ENCODE assay signal across 29 cellular contexts in genomic region chr9:92656537-92656925, GRCh38.
"Had no signal": no experiment of that assay in that cellular context is flagged by ENCODE, and none has a peak within 500 bp of the region (broad histone marks: within the 10 kb centered on the region; RNA-seq: fewer than 3 reads in every experiment).

No MANE protein-coding gene starts in this region.

- H3K27ac Mint-ChIP-seq: activated B cell treated with CpG ODN at 0.5 μM for 24 hours; activated CD4-positive, alpha-beta T cell treated with anti-CD3 and anti-CD28 coated beads for 36 hours; activated T-cell treated with anti-CD3 and anti-CD28 coated beads, Interleukin-2, amount 50 U/mL, for 24 hours; activated T-helper 17 cell treated with anti-CD3 and anti-CD28 coated beads, Interleukin-2, amount 50 U/mL, for 72 hours; stimulated activated memory B cell treated with anti-CD40 and anti-IgM and Interleukin-4, amounts not matched to agents 10 μg/mL and 1 μg/mL and 100 μg/mL, for 72 hours had no signal

- H3K9me3 Mint-ChIP-seq: activated B cell treated with CpG ODN at 0.5 μM for 24 hours; activated T-cell treated with anti-CD3 and anti-CD28 coated beads, Interleukin-2, amount 50 U/mL, for 24 hours; activated T-helper 17 cell treated with anti-CD3 and anti-CD28 coated beads, Interleukin-2, amount 50 U/mL, for 72 hours; brain; naive B cell; stimulated activated memory B cell treated with anti-CD40 and anti-IgM and Interleukin-4, amounts not matched to agents 10 μg/mL and 1 μg/mL and 100 μg/mL, for 72 hours had no signal

- H3K27ac ChIP-seq: gastrocnemius medialis, ovary, psoas muscle, SJSA1, thoracic aorta, upper lobe of left lung had no signal

- H3K36me3 ChIP-seq: ovary had no signal

- H3K4me3 ChIP-seq: gastrocnemius medialis, ovary, psoas muscle, SJSA1, thoracic aorta, upper lobe of left lung had no signal

- H3K4me3 Mint-ChIP-seq: activated B cell treated with CpG ODN at 0.5 μM for 24 hours; activated CD4-positive, alpha-beta T cell treated with anti-CD3 and anti-CD28 coated beads for 36 hours; activated T-cell treated with anti-CD3 and anti-CD28 coated beads, Interleukin-2, amount 50 U/mL, for 24 hours; activated T-helper 17 cell treated with anti-CD3 and anti-CD28 coated beads, Interleukin-2, amount 50 U/mL, for 72 hours; brain; naive B cell; stimulated activated memory B cell treated with anti-CD40 and anti-IgM and Interleukin-4, amounts not matched to agents 10 μg/mL and 1 μg/mL and 100 μg/mL, for 72 hours had no signal

- FAIRE-seq: colon, small intestine had no signal

- H3K27me3 Mint-ChIP-seq: activated B cell treated with CpG ODN at 0.5 μM for 24 hours; activated CD4-positive, alpha-beta T cell treated with anti-CD3 and anti-CD28 coated beads for 36 hours; activated T-cell treated with anti-CD3 and anti-CD28 coated beads, Interleukin-2, amount 50 U/mL, for 24 hours; activated T-helper 17 cell treated with anti-CD3 and anti-CD28 coated beads, Interleukin-2, amount 50 U/mL, for 72 hours; brain; naive B cell; stimulated activated memory B cell treated with anti-CD40 and anti-IgM and Interleukin-4, amounts not matched to agents 10 μg/mL and 1 μg/mL and 100 μg/mL, for 72 hours had no signal

- H3K4me1 ChIP-seq: psoas muscle had no signal

- H3K9me3 ChIP-seq: gastrocnemius medialis, ovary, psoas muscle, SJSA1, thoracic aorta, upper lobe of left lung had no signal

- H3K27me3 ChIP-seq: gastrocnemius medialis, ovary, SJSA1, upper lobe of left lung had no signal

- DNase-seq: activated B cell treated with CpG ODN at 0.5 μM for 24 hours; activated CD4-positive, alpha-beta T cell treated with anti-CD3 and anti-CD28 coated beads for 36 hours; activated CD4-positive, alpha-beta T cell treated with anti-CD3 and anti-CD28 coated beads, Interleukin-2, amount 50 U/mL, for 4 hours; activated CD8-positive, alpha-beta memory T cell treated with anti-CD3 and anti-CD28 coated beads for 24 hours; activated CD8-positive, alpha-beta memory T cell treated with anti-CD3 and anti-CD28 coated beads, Interleukin-2, amount 50 U/mL, for 4 hours; activated naive CD4-positive, alpha-beta T cell treated with Interleukin-2 at 50 U/mL for 16 hours; activated T-cell treated with anti-CD3 and anti-CD28 coated beads, Interleukin-2, amount 50 U/mL, for 24 hours; anterior cingulate cortex; caudate nucleus; effector memory CD4-positive, alpha-beta T cell; gastrocnemius medialis; hypothalamus; mesendoderm; naive B cell; psoas muscle; stimulated activated CD4-positive, alpha-beta T cell treated with anti-CD3 and anti-CD28 coated beads, Interleukin-15, amount 100 ng/mL, for 24 hours; T-helper 1 cell; T-helper 9 cell; upper lobe of left lung had no signal

- ATAC-seq: activated CD4-positive, alpha-beta T cell treated with anti-CD3 and anti-CD28 coated beads for 36 hours; activated T-helper 17 cell treated with anti-CD3 and anti-CD28 coated beads, Interleukin-2, amount 50 U/mL, for 72 hours; esophagus mucosa; gastrocnemius medialis; psoas muscle; right cardiac atrium; stimulated activated memory B cell treated with anti-CD40 and anti-IgM and Interleukin-4, amounts not matched to agents 10 μg/mL and 1 μg/mL and 100 μg/mL, for 72 hours had no signal
